ENCODE assay signal across 25 cellular contexts in genomic region chr9:13901176-13901575, GRCh38.
"Had no signal": no experiment of that assay in that cellular context is flagged by ENCODE, and none has a peak within 500 bp of the region (broad histone marks: within the 10 kb centered on the region; RNA-seq: fewer than 3 reads in every experiment).

No MANE protein-coding gene starts in this region.

- H3K4me3 ChIP-seq: body of pancreas, cardiac muscle cell, colonic mucosa, right lobe of liver, tibial artery, upper lobe of right lung had no signal

- H3K4me1 ChIP-seq: body of pancreas, colonic mucosa, right lobe of liver had no signal

- ATAC-seq: body of pancreas; naive thymus-derived CD4-positive, alpha-beta T cell; upper lobe of right lung had no signal

- H3K27me3 ChIP-seq: body of pancreas, cardiac muscle cell, colonic mucosa, tibial artery, upper lobe of right lung had no signal

- H3K36me3 ChIP-seq: cardiac muscle cell, colonic mucosa, right lobe of liver, tibial artery, upper lobe of right lung had no signal

- DNase-seq: activated CD4-positive, alpha-beta T cell treated with anti-CD3 and anti-CD28 coated beads for 48 hours; activated CD4-positive, alpha-beta T cell treated with anti-CD3 and anti-CD28 coated beads, Interleukin-2, amount 50 U/mL, for 48 hours; activated CD8-positive, alpha-beta memory T cell treated with anti-CD3 and anti-CD28 coated beads for 24 hours; activated effector memory CD4-positive, alpha-beta T cell treated with Interleukin-2 at 50 U/mL for 16 hours; activated naive CD4-positive, alpha-beta T cell treated with Interleukin-2 at 50 U/mL for 16 hours; aorta; body of pancreas; cerebellar nuclear complex; colonic mucosa; effector CD8-positive, alpha-beta T cell; erythroblast; midbrain; naive thymus-derived CD4-positive, alpha-beta T cell; posterior cingulate gyrus; right lobe of liver; stimulated activated CD4-positive, alpha-beta T cell treated with anti-CD3 and anti-CD28 coated beads, Interleukin-12 subunit alpha, Interleukin-12 subunit beta, amount 100 ng/mL, for 4 hours; stimulated activated CD4-positive, alpha-beta T cell treated with anti-CD3 and anti-CD28 coated beads, Interleukin-4, amount 100 ng/mL, for 1 hour; substantia nigra; T-helper 1 cell; tibial artery; upper lobe of right lung had no signal

- H3K4me3 Mint-ChIP-seq: activated naive CD8-positive, alpha-beta T cell; naive thymus-derived CD4-positive, alpha-beta T cell; stimulated activated naive CD8-positive, alpha-beta T cell treated with anti-CD3 and anti-CD28 coated beads, Interleukin-15, Interleukin-2, amounts not matched to agents 100 ng/mL and 50 ng/mL, for 24 hours; T-helper 2 cell treated with Interferon-gamma antibody and Interleukin-4, amounts not matched to agents 5 μg/mL and 100 μg/mL, for 36 hours had no signal

- H3K9me3 ChIP-seq: body of pancreas, colonic mucosa, right lobe of liver, tibial artery, upper lobe of right lung had no signal

- H3K27me3 Mint-ChIP-seq: activated naive CD8-positive, alpha-beta T cell; naive thymus-derived CD4-positive, alpha-beta T cell; stimulated activated naive CD8-positive, alpha-beta T cell treated with anti-CD3 and anti-CD28 coated beads, Interleukin-15, Interleukin-2, amounts not matched to agents 100 ng/mL and 50 ng/mL, for 24 hours had no signal

- H3K27ac ChIP-seq: body of pancreas, cardiac muscle cell, colonic mucosa, right lobe of liver, upper lobe of right lung had no signal

- H3K36me3 Mint-ChIP-seq: activated naive CD8-positive, alpha-beta T cell; naive thymus-derived CD4-positive, alpha-beta T cell had no signal

- H3K4me1 Mint-ChIP-seq: naive thymus-derived CD4-positive, alpha-beta T cell had no signal

- H3K27ac Mint-ChIP-seq: activated naive CD8-positive, alpha-beta T cell; naive thymus-derived CD4-positive, alpha-beta T cell; stimulated activated naive CD8-positive, alpha-beta T cell treated with anti-CD3 and anti-CD28 coated beads, Interleukin-15, Interleukin-2, amounts not matched to agents 100 ng/mL and 50 ng/mL, for 24 hours; T-helper 2 cell treated with Interferon-gamma antibody and Interleukin-4, amounts not matched to agents 5 μg/mL and 100 μg/mL, for 36 hours had no signal
